ENCODE assay signal across 10 cellular contexts in genomic region chr4:48654015-48654664, GRCh38.
A peak's percentile ranks its signal among the peaks of the same experiment; 100 is the strongest.
DNase-seq lines count a peak whose midpoint lies in the region; ATAC-seq and TF ChIP-seq lines count a peak whose summit lies in the region.
"Had no signal": no experiment of that assay in that cellular context is flagged by ENCODE, and none has a peak within 500 bp of the region (broad histone marks: within the 10 kb centered on the region; RNA-seq: fewer than 3 reads in every experiment).

No MANE protein-coding gene starts in this region.

- H3K36me3 Mint-ChIP-seq in stimulated activated effector memory CD8-positive, alpha-beta T cell treated with anti-CD3 and anti-CD28 coated beads, Interleukin-12 subunit alpha, Interleukin-12 subunit beta, amount 100 ng/mL, for 72 hours, result no peaks in the 10 kb centered on the region

- H3K4me3 ChIP-seq in right atrium auricular region, result peak overlapping the region in 1 of 2 donors; percentile 23

- H3K27ac ChIP-seq in right atrium auricular region, result peak overlapping the region; percentile 35 to 77

- ATAC-seq in stimulated activated effector memory CD8-positive, alpha-beta T cell treated with anti-CD3 and anti-CD28 coated beads, Interleukin-12 subunit alpha, Interleukin-12 subunit beta, amount 100 ng/mL, for 72 hours, result no peak
- ATAC-seq in GM19397 (IDR thresholded peaks at IDR 0.05; ENCODE audit: unreplicated experiment) (no peak), GM21360 (IDR thresholded peaks at IDR 0.05; ENCODE audit: unreplicated experiment) (no peak), HG03460 (IDR thresholded peaks at IDR 0.05; ENCODE audit: unreplicated experiment) (no peak)

- DNase-seq in NCI-H2227 (lab: John Stamatoyannopoulos, UW; ENCODE audit: unreplicated experiment) (peak; percentile 6), NCI-H2227 treated with DMSO at 0.1 percent for 48 hours (lab: John Stamatoyannopoulos, UW) (no peak), amniotic epithelial cell (ENCODE audit: low read depth) (peak; percentile 28), right atrium auricular region (ENCODE audit: low spot score) (no peak)
- DNase-seq in stimulated activated effector memory CD8-positive, alpha-beta T cell treated with anti-CD3 and anti-CD28 coated beads, Interleukin-12 subunit alpha, Interleukin-12 subunit beta, amount 100 ng/mL, for 72 hours (ENCODE audit: low spot score in 2 of 2), result no peak
- DNase-seq: 8988T, activated gamma-delta T cell treated with Interleukin-2 at 50 U/mL for 16 hours had no signal

- no peak overlapping the region for H3K27ac Mint-ChIP-seq in stimulated activated effector memory CD8-positive, alpha-beta T cell treated with anti-CD3 and anti-CD28 coated beads, Interleukin-12 subunit alpha, Interleukin-12 subunit beta, amount 100 ng/mL, for 72 hours

- peaks cover 46% of the 10 kb centered on the region for H3K4me1 Mint-ChIP-seq in stimulated activated effector memory CD8-positive, alpha-beta T cell treated with anti-CD3 and anti-CD28 coated beads, Interleukin-12 subunit alpha, Interleukin-12 subunit beta, amount 100 ng/mL, for 72 hours

- no peaks in the 10 kb centered on the region for H3K9me3 ChIP-seq in right atrium auricular region

- peak overlapping the region; percentile 8 for H3K4me3 Mint-ChIP-seq in stimulated activated effector memory CD8-positive, alpha-beta T cell treated with anti-CD3 and anti-CD28 coated beads, Interleukin-12 subunit alpha, Interleukin-12 subunit beta, amount 100 ng/mL, for 72 hours

- H3K27me3 ChIP-seq in right atrium auricular region, result no peaks in the 10 kb centered on the region

- TF ChIP-seq CTCF in right atrium auricular region (IDR thresholded peaks at IDR 0.05), result no peak

- no peaks in the 10 kb centered on the region for H3K36me3 ChIP-seq in right atrium auricular region

- no peaks in the 10 kb centered on the region for H3K9me3 Mint-ChIP-seq in stimulated activated effector memory CD8-positive, alpha-beta T cell treated with anti-CD3 and anti-CD28 coated beads, Interleukin-12 subunit alpha, Interleukin-12 subunit beta, amount 100 ng/mL, for 72 hours

- peaks cover 0 to 38% of the 10 kb centered on the region in 2 donors for H3K4me1 ChIP-seq in right atrium auricular region

Comparison
In these comparisons a context has a peak if more than half of its experiments do, and no peak if none do; other contexts are left out.
1. DNase-seq: peak in NCI-H2227 (single experiment) and amniotic epithelial cell (single experiment); none in NCI-H2227 treated with DMSO at 0.1 percent for 48 hours (single experiment), right atrium auricular region (single experiment) and stimulated activated effector memory CD8-positive, alpha-beta T cell treated with anti-CD3 and anti-CD28 coated beads, Interleukin-12 subunit alpha, Interleukin-12 subunit beta, amount 100 ng/mL, for 72 hours (0 of 2).